25 cellular contexts compared by ENCODE assay signal in the genomic region with DNA sequence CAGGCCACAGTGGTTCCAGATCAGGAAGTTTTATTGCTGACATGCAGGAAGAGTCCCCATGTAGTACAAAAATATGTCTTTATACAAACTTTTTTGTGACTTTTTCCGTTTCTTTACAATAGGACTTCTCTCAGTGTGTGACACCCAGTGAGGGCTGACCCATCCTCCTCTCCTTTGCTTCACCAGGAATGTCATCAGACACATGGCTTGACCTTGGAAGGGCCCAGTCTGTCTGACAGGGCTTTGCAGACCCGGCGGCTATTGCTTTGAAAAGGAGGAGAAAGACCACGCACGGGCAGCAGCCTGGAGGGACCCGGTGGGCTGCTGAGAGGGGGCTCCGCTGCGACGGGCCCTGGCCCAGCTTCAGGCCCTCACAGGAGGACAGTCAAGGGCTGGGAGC. TPM values are rescaled to one million over a fixed set of nuclear protein-coding genes. Genes with fewer than 3 reads are reported as not detected.
DNase-seq lines count a peak whose midpoint lies in the region; ATAC-seq and TF ChIP-seq lines count a peak whose summit lies in the region.
"Had no signal": no experiment of that assay in that cellular context is flagged by ENCODE, and none has a peak within 500 bp of the region (broad histone marks: within the 10 kb centered on the region; RNA-seq: fewer than 3 reads in every experiment).

No MANE protein-coding gene starts in this region.

- no peak for TF ChIP-seq POLR2A in thyroid gland (IDR thresholded peaks at IDR 0.05)

- WGBS in thyroid gland, 2 donors = 75 to 95% methylated on average over 9 of the region's 9 CpGs

- H3K36me3 ChIP-seq in left ventricle myocardium inferior (peaks cover 32% of the 10 kb centered on the region), thyroid gland (peaks cover 17 to 21% of the 10 kb centered on the region in 2 donors)
- H3K36me3 ChIP-seq: uterus had no signal

- H3K27ac ChIP-seq in left ventricle myocardium inferior (replicated peaks) (peak overlapping the region; percentile 78), thyroid gland (peak overlapping the region in 2 of 3 donors; percentile 0 to 50)
- H3K27ac ChIP-seq: epithelial cell of prostate, GM23248, KMS-11, psoas muscle, skin epidermis, uterus had no signal

- H3K4me3 ChIP-seq in left ventricle myocardium inferior = no peak overlapping the region
- H3K4me3 ChIP-seq in thyroid gland (replicated peaks in 1 of 3) = no peak overlapping the region
- H3K4me3 ChIP-seq: dorsolateral prefrontal cortex, GM23248, left lung, psoas muscle, skin epidermis, uterus had no signal

- no peak for TF ChIP-seq CTCF in left ventricle myocardium inferior (IDR thresholded peaks at IDR 0.05; ENCODE audit: borderline replicate concordance)
- TF ChIP-seq CTCF in thyroid gland (IDR thresholded peaks at IDR 0.05) = no peak

- H3K27me3 ChIP-seq in left ventricle myocardium inferior (ENCODE audit: low read depth) (no peaks in the 10 kb centered on the region), thyroid gland (no peaks in the 10 kb centered on the region)
- H3K27me3 ChIP-seq: dorsolateral prefrontal cortex, left lung, uterus had no signal

- peaks cover 41% of the 10 kb centered on the region for H3K4me1 ChIP-seq in left ventricle myocardium inferior
- peaks cover 5 to 27% of the 10 kb centered on the region in 2 donors for H3K4me1 ChIP-seq in thyroid gland
- H3K4me1 ChIP-seq: uterus had no signal

- H3K9me3 ChIP-seq in left ventricle myocardium inferior (replicated peaks) = no peaks in the 10 kb centered on the region
- no peaks in the 10 kb centered on the region for H3K9me3 ChIP-seq in thyroid gland
- H3K9me3 ChIP-seq: left lung, psoas muscle, uterus had no signal

- no peak for ATAC-seq in Right ventricle myocardium superior (ENCODE audit: poor library complexity)
- ATAC-seq in left cardiac atrium = no peak
- ATAC-seq: activated T-cell treated with anti-CD3 and anti-CD28 coated beads, Interleukin-2, amount 50 U/mL, for 72 hours; left lung; psoas muscle had no signal

- intact Hi-C loops in Right ventricle myocardium superior (cut with DNase I) (no loop called here), left cardiac atrium (cut with DNase I) (loop anchor here (2.0 to 10.0 kb wide), 2 partner anchors 75 to 81 kb away; no protein-coding TSS in a partner anchor), left ventricle myocardium inferior (cut with micrococcal nuclease) (no loop called here), thyroid gland (cut with DNase I) (no loop called here)

- peak; percentile 27 for DNase-seq in Right ventricle myocardium superior
- no peak for DNase-seq in left cardiac atrium
- DNase-seq in left ventricle myocardium inferior = no peak
- no peak for DNase-seq in thyroid gland
- DNase-seq in NCI-H2029 treated with DMSO at 0.1 percent for 48 hours (lab: John Stamatoyannopoulos, UW) = no peak
- DNase-seq in SKM-1 (lab: John Stamatoyannopoulos, UW; ENCODE audit: unreplicated experiment) = no peak
- DNase-seq: activated CD4-positive, CD25-positive, alpha-beta regulatory T cell treated with anti-CD3 and anti-CD28 coated beads, Interleukin-2, amount 50 U/mL, for 72 hours; activated naive CD4-positive, alpha-beta T cell treated with anti-CD3 and anti-CD28 coated beads, Interleukin-2, amount 50 U/mL, for 16 hours; activated T-cell treated with anti-CD3 and anti-CD28 coated beads, Interleukin-2, amount 50 U/mL, for 72 hours; aorta; CD4-positive, alpha-beta T cell; DMS 273 treated with DMSO at 0.1 percent for 48 hours; dorsolateral prefrontal cortex; left lung; NCI-H187 treated with DMSO at 0.1 percent for 48 hours; NCI-H345; NCI-H82; stimulated activated CD4-positive, alpha-beta T cell treated with anti-CD3 and anti-CD28 coated beads, Interleukin-1b, Interleukin-23, amount 100 ng/mL, for 48 hours; substantia nigra; uterus had no signal

RNA-seq across cellular contexts. Expression of a gene that starts 16.2 kb away (rescaled TPM):
- total RNA-seq in Right ventricle myocardium superior = 10.8 TPM
- 10 to 100 TPM; 15.6 to 16.7 TPM for total RNA-seq in left cardiac atrium
- total RNA-seq in left ventricle myocardium inferior = 10.6 TPM
- 10 to 100 TPM; 30.7 to 71.5 (median 52.5) TPM for total RNA-seq in thyroid gland

RNA-seq across cellular contexts. Expression of a gene that starts 33.4 kb away (rescaled TPM):
- total RNA-seq in Right ventricle myocardium superior = 1.3 TPM
- total RNA-seq in left cardiac atrium = 1 to 10 TPM; 2.5 to 3.0 TPM
- 1.9 TPM for total RNA-seq in left ventricle myocardium inferior
- total RNA-seq in thyroid gland = 10 to 100 TPM; 10.7 to 25.1 (median 16.9) TPM

RNA-seq across cellular contexts. Expression of a gene that starts 46.1 kb away (rescaled TPM):
- total RNA-seq in Right ventricle myocardium superior = 73.5 TPM
- 10 to 100 TPM; 69.2 to 77.8 TPM for total RNA-seq in left cardiac atrium
- 69.8 TPM for total RNA-seq in left ventricle myocardium inferior
- total RNA-seq in thyroid gland = 10 to 100 TPM; 37.0 to 61.1 (median 50.9) TPM

RNA-seq across cellular contexts. Expression of a gene that starts 58.1 kb away (rescaled TPM):
- total RNA-seq in Right ventricle myocardium superior (57.0 TPM), left cardiac atrium (10 to 100 TPM; 59.2 to 63.9 TPM), left ventricle myocardium inferior (53.6 TPM), thyroid gland (10 to 100 TPM; 19.1 to 52.7 (median 49.0) TPM)

Comparison
In these comparisons a context has a peak if more than half of its experiments do, and no peak if none do; other contexts are left out.
1. intact Hi-C loops: an anchor here in left cardiac atrium (2.0 to 10.0 kb wide); none called in Right ventricle myocardium superior, left ventricle myocardium inferior and thyroid gland.